Comparison of ENCODE assay signal across 14 cellular contexts in the genomic region with DNA sequence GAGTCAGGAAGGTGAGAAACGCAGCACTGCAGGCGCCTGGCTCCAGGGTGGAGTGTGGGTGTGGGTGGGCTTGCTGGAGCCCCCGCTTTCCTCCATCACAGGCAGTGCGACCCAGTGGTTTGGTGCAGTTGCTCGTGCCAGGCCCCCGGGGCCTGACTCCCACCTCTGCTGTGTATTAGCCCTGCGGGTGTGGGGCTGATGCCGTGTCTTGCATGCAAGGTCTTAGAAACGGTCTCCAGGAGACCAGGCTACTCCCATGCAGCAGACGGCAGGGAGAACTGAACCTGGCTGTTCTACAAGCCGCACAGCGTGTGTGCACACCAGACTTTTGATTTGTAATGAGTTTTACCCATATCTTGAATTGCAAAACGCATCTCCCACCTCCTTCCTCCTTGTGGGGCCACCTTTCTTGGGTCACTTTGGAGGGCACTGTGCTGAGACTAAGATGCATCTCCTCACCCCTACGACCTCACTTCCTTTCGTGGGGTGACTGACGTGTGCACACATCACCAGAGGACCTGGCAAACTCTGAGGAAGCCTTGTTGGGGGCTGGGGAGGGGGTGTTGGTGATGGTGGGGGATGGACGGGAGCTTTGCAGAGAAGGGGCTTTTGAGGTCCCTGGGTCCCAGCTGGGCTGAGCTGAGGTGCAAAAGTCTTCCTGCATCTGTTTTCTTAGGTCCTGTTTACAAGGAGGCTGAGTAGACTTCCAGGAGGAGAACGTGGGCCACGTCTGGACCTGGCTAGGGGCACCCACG.
DNase-seq lines count a peak whose midpoint lies in the region; ATAC-seq, FAIRE-seq and TF ChIP-seq lines count a peak whose summit lies in the region.
"Had no signal": no experiment of that assay in that cellular context is flagged by ENCODE, and none has a peak within 500 bp of the region (broad histone marks: within the 10 kb centered on the region; RNA-seq: fewer than 3 reads in every experiment).

No MANE protein-coding gene starts in this region.

- intact Hi-C loops in K562 (cut with micrococcal nuclease), result no loop called here

- H3K9me2 ChIP-seq in neural cell (ENCODE audit: insufficient read depth, low read length), result no peaks in the 10 kb centered on the region

- DNase-seq in Ammon's horn (ENCODE audit: low spot score), result peak; percentile 56
- DNase-seq in K562 (ENCODE audit: extremely low read depth in 1 of 4, low spot score in 3 of 4), result no peak
- DNase-seq in left lobe of liver (ENCODE audit: low spot score), result no peak
- DNase-seq in medulla oblongata (ENCODE audit: extremely low spot score), result no peak
- DNase-seq in NCI-H146 (lab: John Stamatoyannopoulos, UW), result no peak
- DNase-seq: H7, NCI-H1436, NCI-H2029 treated with DMSO at 0.1 percent for 48 hours, NCI-H2171 treated with DMSO at 0.1 percent for 48 hours, NCI-H446 treated with DMSO at 0.1 percent for 48 hours, PC-3, SJCRH30 had no signal

- TF ChIP-seq EP300 in K562 (IDR thresholded peaks at IDR 0.05; ENCODE audit: low read length), result no peak
- TF ChIP-seq EP300 in neural cell (conservative IDR thresholded peaks at IDR 0.05; ENCODE audit: poor library complexity, severe bottlenecking), result no peak

- no peak overlapping the region for H3K9ac ChIP-seq in BLaER1
- H3K9ac ChIP-seq in K562 (ENCODE audit: insufficient read depth in 1 of 2, low read depth in 2 of 2, low read length in 2 of 2), result no peak overlapping the region; a peak in 2 of 4 replicates
- peak overlapping the region; percentile 16 for H3K9ac ChIP-seq in neural cell (ENCODE audit: low read length)

- no peaks in the 10 kb centered on the region for H3K9me1 ChIP-seq in K562 (ENCODE audit: control insufficient read depth, insufficient read depth, low read length)

- in situ Hi-C loops in K562 (cut with MboI), result no loop called here

- no peak for FAIRE-seq in K562 (lab: Jason Lieb, UNC)

- BruUV-seq in K562 (replicated peaks; lab: Mats Ljungman, UMichigan), result no TSS peak

- WGBS in K562 (ENCODE audit: insufficient coverage, low coverage, missing lambda C conversion rate), result under 1% methylated on average over 20 of the region's 20 CpGs

- no peak overlapping the region for H3K4me3 ChIP-seq in BLaER1
- H3K4me3 ChIP-seq in K562, result no peak overlapping the region
- H3K4me3 ChIP-seq in neural cell (ENCODE audit: low read length), result no peak overlapping the region
- H3K4me3 ChIP-seq: SJCRH30 had no signal

- H3F3A ChIP-seq in neural cell (ENCODE audit: insufficient read depth, low read length, poor library complexity, severe bottlenecking), result no peaks in the 10 kb centered on the region

- H3K4me1 ChIP-seq in BLaER1 (peaks cover 17% of the 10 kb centered on the region), K562 (replicated peaks in 1 of 2; ENCODE audit: control insufficient read depth in 2 of 2, insufficient read depth in 2 of 2, low read length in 2 of 2) (peaks cover 0 to 12% of the 10 kb centered on the region in 2 experiments; a peak in 2 of 5 replicates)
- H3K4me1 ChIP-seq: SJCRH30 had no signal

- H2AFZ ChIP-seq in K562 (ENCODE audit: low read depth, low read length) (no peak overlapping the region), neural cell (ENCODE audit: low read depth, low read length) (no peak overlapping the region)

- H3K9me3 ChIP-seq in BLaER1 (no peaks in the 10 kb centered on the region), K562 (replicated peaks; ENCODE audit: control insufficient read depth, insufficient read depth, low read depth, low read length) (no peaks in the 10 kb centered on the region), neural cell (ENCODE audit: low read length) (no peaks in the 10 kb centered on the region)
- H3K9me3 ChIP-seq: SJCRH30 had no signal

- H4K20me1 ChIP-seq in BLaER1 (no peaks in the 10 kb centered on the region), K562 (replicated peaks; ENCODE audit: control insufficient read depth, insufficient read depth, low read length) (peaks cover 3% of the 10 kb centered on the region; the same call in 1 of the 2 replicates), neural cell (ENCODE audit: insufficient read depth) (no peaks in the 10 kb centered on the region)

- no peaks in the 10 kb centered on the region for H3K36me3 ChIP-seq in BLaER1
- no peaks in the 10 kb centered on the region for H3K36me3 ChIP-seq in K562 (ENCODE audit: control insufficient read depth, insufficient read depth, low read length)
- no peaks in the 10 kb centered on the region for H3K36me3 ChIP-seq in neural cell (ENCODE audit: insufficient read depth, low read length)
- H3K36me3 ChIP-seq: SJCRH30 had no signal

- 0 out of 2 replicates have a peak overlapping the region, but pooled peaks have one; percentile 1 for H3K4me2 ChIP-seq in BLaER1
- no peak overlapping the region for H3K4me2 ChIP-seq in K562 (ENCODE audit: insufficient read depth, low read length)
- no peak overlapping the region for H3K4me2 ChIP-seq in neural cell (ENCODE audit: low read length)

- H3K27ac ChIP-seq in BLaER1 (no peak overlapping the region), K562 (ENCODE audit: extremely low read depth, low read depth, low read length) (no peak overlapping the region), neural cell (ENCODE audit: low read length) (no peak overlapping the region)
- H3K27ac ChIP-seq: SJCRH30 had no signal

- H3K79me2 ChIP-seq in K562 (ENCODE audit: control insufficient read depth, insufficient read depth, low read length) (no peaks in the 10 kb centered on the region), neural cell (replicated peaks; ENCODE audit: insufficient read depth, low read length) (no peaks in the 10 kb centered on the region)

- TF ChIP-seq CTCF in K562 (IDR thresholded peaks at IDR 0.05 in 2 of 3, conservative IDR thresholded peaks at IDR 0.05 in 1 of 3; ENCODE audit: insufficient read depth in 2 of 3, low read depth in 1 of 3, low read length in 3 of 3) (no peak), neural cell (IDR thresholded peaks at IDR 0.05; ENCODE audit: poor library complexity, severe bottlenecking) (no peak)

- TF ChIP-seq RAD21 in K562 (CRISPR knock-in tag; conservative IDR thresholded peaks at IDR 0.05 in 1 of 2, IDR thresholded peaks at IDR 0.05 in 1 of 2), result no peak
- TF ChIP-seq RAD21 in neural cell (conservative IDR thresholded peaks at IDR 0.05), result no peak

- TF ChIP-seq POLR2A in K562 (conservative IDR thresholded peaks at IDR 0.05), result no peak

- H3K27me3 ChIP-seq in BLaER1 (no peaks in the 10 kb centered on the region), K562 (ENCODE audit: control insufficient read depth in 2 of 2, insufficient read depth in 2 of 2, low read length in 2 of 2) (peaks cover 18 to 63% of the 10 kb centered on the region in 2 experiments; a peak in 4 of 5 replicates), neural cell (ENCODE audit: insufficient read depth, low read depth, low read length) (no peaks in the 10 kb centered on the region)

- POLR2A ChIA-PET in K562 (lab: Yijun Ruan, JAX), result no interaction called here

- no peak for ATAC-seq in K562
- ATAC-seq in left lobe of liver, result no peak
- ATAC-seq: PC-3 had no signal

- CTCF ChIA-PET in K562 (lab: Yijun Ruan, JAX; ENCODE audit: low intra/inter-chr PET ratio), result no interaction called here

TF ChIP-seq in K562, 482 proteins besides CTCF, POLR2A, EP300 and RAD21:
- TF ChIP-seq RFX1 (IDR thresholded peaks at IDR 0.05) (peak; percentile 41; the same call in 1 of the 2 replicates), FOXK2 (conservative IDR thresholded peaks at IDR 0.05 in 1 of 2, IDR thresholded peaks at IDR 0.05 in 1 of 2; ENCODE audit: low read depth in 2 of 2) (no peak)

TF ChIP-seq in neural cell, 6 proteins besides CTCF, POLR2A, EP300 and RAD21:
- TF ChIP-seq MXI1 (conservative IDR thresholded peaks at IDR 0.05; ENCODE audit: poor library complexity, severe bottlenecking) (no peak), TAF1 (IDR thresholded peaks at IDR 0.05; ENCODE audit: low read depth) (no peak), POLR2AphosphoS5 (IDR thresholded peaks at IDR 0.05) (no peak), EZH2 (IDR thresholded peaks at IDR 0.05; ENCODE audit: borderline replicate concordance, insufficient read depth, low read length, poor library complexity, severe bottlenecking) (no peak)
